20 cellular contexts compared by ENCODE assay signal in the genomic region with DNA sequence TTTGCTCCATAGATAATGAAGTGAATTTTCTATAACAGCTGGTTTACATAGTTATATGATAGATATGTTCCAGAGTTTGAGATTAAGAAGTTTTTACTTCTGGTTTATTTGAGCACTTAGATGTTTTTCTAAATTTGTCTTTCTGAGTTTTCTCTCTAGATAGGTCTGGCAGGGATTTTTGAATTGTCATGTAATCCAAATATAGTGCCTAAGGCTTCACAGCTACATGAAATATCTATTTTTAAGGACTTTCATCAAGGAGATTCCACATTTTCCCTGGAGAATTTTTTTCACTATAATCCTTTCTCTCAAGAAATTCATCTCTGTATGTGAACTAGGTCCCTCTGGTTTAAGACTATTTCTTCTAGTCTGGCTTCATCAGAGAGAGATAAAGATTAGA.
"Had no signal": no experiment of that assay in that cellular context is flagged by ENCODE, and none has a peak within 500 bp of the region (broad histone marks: within the 10 kb centered on the region; RNA-seq: fewer than 3 reads in every experiment).

No MANE protein-coding gene starts in this region.

- H3K9me3 ChIP-seq: esophagus squamous epithelium, gastroesophageal sphincter, left lung, lower lobe of right lung, mucosa of descending colon had no signal

- DNase-seq: central memory CD4-positive, alpha-beta T cell; dermis blood vessel endothelial cell; dorsolateral prefrontal cortex; effector CD4-positive, alpha-beta T cell; effector memory CD4-positive, alpha-beta T cell; esophagus squamous epithelium; foreskin fibroblast; foreskin melanocyte; hypothalamus; immature natural killer cell; left cardiac atrium; left lung; lower lobe of right lung; mesenchymal stem cell; mucosa of descending colon had no signal

- H3K4me1 ChIP-seq: left lung had no signal

- H3K27ac ChIP-seq: coronary artery, esophagus squamous epithelium, hepatocyte, left lung, lower lobe of right lung had no signal

- H3K4me3 ChIP-seq: coronary artery, dorsolateral prefrontal cortex, esophagus squamous epithelium, gastroesophageal sphincter, hepatocyte, left lung, lower lobe of right lung, mucosa of descending colon had no signal

- H3K36me3 ChIP-seq: esophagus squamous epithelium, gastroesophageal sphincter, left lung, lower lobe of right lung had no signal

- FAIRE-seq: endothelial cell of umbilical vein, keratinocyte had no signal

- H3K27me3 ChIP-seq: dorsolateral prefrontal cortex, esophagus squamous epithelium, gastroesophageal sphincter, hepatocyte, left lung had no signal

- ATAC-seq: gastroesophageal sphincter, left cardiac atrium, left lung, lower lobe of right lung had no signal
